13 cellular contexts compared by ENCODE assay signal in the genomic region with DNA sequence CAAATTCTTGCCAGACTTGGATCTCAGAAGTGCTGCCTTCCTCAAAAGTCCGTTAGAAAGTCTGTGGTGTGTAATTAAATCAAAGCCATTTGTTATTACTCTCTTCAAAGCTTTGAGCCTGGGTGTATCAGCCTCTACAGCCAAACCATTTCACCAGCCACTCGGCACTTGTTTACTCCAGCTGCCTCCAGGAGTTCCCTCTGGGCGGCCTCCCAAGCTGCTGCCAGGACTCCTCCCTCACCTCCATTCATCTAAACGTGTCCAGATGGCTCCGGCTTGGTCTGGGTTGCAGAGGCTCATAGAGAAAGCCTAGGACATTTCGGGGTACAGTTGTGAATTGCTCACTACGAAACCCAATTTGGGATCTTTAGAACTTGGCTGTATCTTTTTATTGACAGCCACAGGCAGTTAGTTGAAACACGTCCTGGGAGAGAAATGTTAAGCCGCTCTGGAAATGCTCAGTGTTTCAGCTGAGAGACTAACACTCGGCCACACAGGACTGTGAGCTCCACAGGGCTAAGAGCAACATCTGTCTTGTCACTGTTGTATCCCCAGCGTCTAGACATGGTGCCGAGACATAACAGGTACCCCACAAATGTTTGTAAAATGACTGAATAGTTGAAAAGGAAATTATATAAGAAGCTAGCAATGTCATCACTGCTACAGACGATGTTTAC.
DNase-seq lines count a peak whose midpoint lies in the region; ATAC-seq, FAIRE-seq and TF ChIP-seq lines count a peak whose summit lies in the region.
"Had no signal": no experiment of that assay in that cellular context is flagged by ENCODE, and none has a peak within 500 bp of the region (broad histone marks: within the 10 kb centered on the region; RNA-seq: fewer than 3 reads in every experiment).

No MANE protein-coding gene starts in this region.

- intact Hi-C loops in colonic mucosa (cut with DNase I): no loop called here

- H3K27ac ChIP-seq in parathyroid adenoma: peak overlapping the region; percentile 95
- no peak overlapping the region for H3K27ac ChIP-seq in colonic mucosa
- H3K27ac ChIP-seq: breast epithelium had no signal

- TF ChIP-seq CTCF in fibroblast of mammary gland (conservative IDR thresholded peaks at IDR 0.05; ENCODE audit: control insufficient read depth, insufficient read depth, low read depth, low read length): no peak
- TF ChIP-seq CTCF in parathyroid adenoma (IDR thresholded peaks at IDR 0.05): no peak
- no peak for TF ChIP-seq CTCF in colonic mucosa (IDR thresholded peaks at IDR 0.05)

- no peak overlapping the region for H3K4me3 ChIP-seq in fibroblast of mammary gland (ENCODE audit: control insufficient read depth, low read depth, low read length)
- no peak overlapping the region for H3K4me3 ChIP-seq in parathyroid adenoma (ENCODE audit: low read depth, low read length)
- H3K4me3 ChIP-seq in colonic mucosa: no peak overlapping the region
- H3K4me3 ChIP-seq: breast epithelium, mucosa of descending colon had no signal

- no peaks in the 10 kb centered on the region for H3K36me3 ChIP-seq in parathyroid adenoma (ENCODE audit: control insufficient read depth, insufficient read depth, low read length)
- H3K36me3 ChIP-seq in colonic mucosa: no peaks in the 10 kb centered on the region
- H3K36me3 ChIP-seq: breast epithelium had no signal

- no peaks in the 10 kb centered on the region for H3K9me3 ChIP-seq in parathyroid adenoma (ENCODE audit: control insufficient read depth, low read length)
- no peaks in the 10 kb centered on the region for H3K9me3 ChIP-seq in colonic mucosa
- H3K9me3 ChIP-seq: breast epithelium, mucosa of descending colon had no signal

- H3K4me1 ChIP-seq in parathyroid adenoma: peaks cover 46% of the 10 kb centered on the region
- no peaks in the 10 kb centered on the region for H3K4me1 ChIP-seq in colonic mucosa
- H3K4me1 ChIP-seq: breast epithelium had no signal

- no peak for FAIRE-seq in RCC 7860 (lab: Jason Lieb, UNC)

- H3K27me3 ChIP-seq in parathyroid adenoma (ENCODE audit: control insufficient read depth, insufficient read depth, low read length) (no peaks in the 10 kb centered on the region), colonic mucosa (no peaks in the 10 kb centered on the region)
- H3K27me3 ChIP-seq: breast epithelium had no signal

- H3K4me2 ChIP-seq in parathyroid adenoma (ENCODE audit: low read length): no peak overlapping the region

- no peak for ATAC-seq in HG03432 (IDR thresholded peaks at IDR 0.05; ENCODE audit: unreplicated experiment)
- no peak for ATAC-seq in GM21576 (IDR thresholded peaks at IDR 0.05; ENCODE audit: unreplicated experiment)
- ATAC-seq: CD8-positive, alpha-beta T cell; mucosa of descending colon; T-cell had no signal

- DNase-seq in DMS79 (lab: John Stamatoyannopoulos, UW) (peak; percentile 18), NCI-H128 (lab: John Stamatoyannopoulos, UW; ENCODE audit: unreplicated experiment) (peak; percentile 23), fibroblast of mammary gland (ENCODE audit: low read depth) (peak; percentile 41), colonic mucosa (no peak), RCC 7860 (ENCODE audit: low spot score) (no peak)
- DNase-seq: activated CD4-positive, alpha-beta T cell treated with anti-CD3 and anti-CD28 coated beads, Interleukin-2, amount 10 ng/mL, durations not matched to agents 24 days and 14 days; CD8-positive, alpha-beta T cell; mucosa of descending colon; T-cell had no signal

- H3K9ac ChIP-seq in parathyroid adenoma: no peak overlapping the region
- H3K9ac ChIP-seq in colonic mucosa (ENCODE audit: low read depth in 2 of 2, low read length in 2 of 2): no peak overlapping the region

- no peaks in the 10 kb centered on the region for H3K79me2 ChIP-seq in parathyroid adenoma

- H2AFZ ChIP-seq in parathyroid adenoma: peak overlapping the region; percentile 43

Comparison
In these comparisons a context has a peak if more than half of its experiments do, and no peak if none do; other contexts are left out.
1. DNase-seq: peak in DMS79 (single experiment), NCI-H128 (single experiment) and fibroblast of mammary gland (single experiment); none in colonic mucosa (single experiment) and RCC 7860 (single experiment).